Comparison of ENCODE assay signal across 8 cellular contexts in genomic region chr9:26326473-26327044, GRCh38.
DNase-seq lines count a peak whose midpoint lies in the region; ATAC-seq, FAIRE-seq and TF ChIP-seq lines count a peak whose summit lies in the region.

No MANE protein-coding gene starts in this region.

- H3K9me3 ChIP-seq in esophagus squamous epithelium (no peaks in the 10 kb centered on the region), osteoblast (ENCODE audit: low read depth, low read length) (no peaks in the 10 kb centered on the region)

- no peak for ATAC-seq in activated T-helper 17 cell treated with anti-CD3 and anti-CD28 coated beads, Interleukin-2, amount 50 U/mL, for 72 hours (replicated peaks)
- no peak for ATAC-seq in HG02588 (IDR thresholded peaks at IDR 0.05; ENCODE audit: unreplicated experiment)

- H3K79me2 ChIP-seq in osteoblast (ENCODE audit: insufficient read depth, low read length) = no peaks in the 10 kb centered on the region

- H4K20me1 ChIP-seq in osteoblast (ENCODE audit: insufficient read depth, low read length) = no peaks in the 10 kb centered on the region

- intact Hi-C loops in esophagus squamous epithelium (cut with DNase I) = no loop called here

- H3K4me1 Mint-ChIP-seq in activated T-helper 17 cell treated with anti-CD3 and anti-CD28 coated beads, Interleukin-2, amount 50 U/mL, for 72 hours = no peaks in the 10 kb centered on the region

- DNase-seq in D341Med (ENCODE audit: low spot score) = peak; percentile 48
- DNase-seq in GM19239 (ENCODE audit: insufficient read length, low spot score) = peak; percentile 1
- DNase-seq in HS-5 (ENCODE audit: low read depth) = peak; percentile 66
- DNase-seq in RPMI8226 = peak; percentile 55
- no peak for DNase-seq in esophagus squamous epithelium (lab: John Stamatoyannopoulos, UW)
- DNase-seq in osteoblast (ENCODE audit: insufficient read length, low spot score, missing footprints) = peak; percentile 47

- H3K9me3 Mint-ChIP-seq in activated T-helper 17 cell treated with anti-CD3 and anti-CD28 coated beads, Interleukin-2, amount 50 U/mL, for 72 hours = peaks cover 22% of the 10 kb centered on the region

- no peak overlapping the region for H2AFZ ChIP-seq in osteoblast (ENCODE audit: low read length)

- peak; percentile 59 for FAIRE-seq in GM19239 (lab: Jason Lieb, UNC)

- WGBS in esophagus squamous epithelium, 2 donors = 5 to 7% methylated on average over 6 of the region's 6 CpGs

- no peaks in the 10 kb centered on the region for H3K36me3 Mint-ChIP-seq in activated T-helper 17 cell treated with anti-CD3 and anti-CD28 coated beads, Interleukin-2, amount 50 U/mL, for 72 hours (ENCODE audit: low read depth)

- H3K27me3 ChIP-seq in esophagus squamous epithelium (no peaks in the 10 kb centered on the region), osteoblast (ENCODE audit: insufficient read depth, low read length) (no peaks in the 10 kb centered on the region)

- no peak overlapping the region for H3K27ac Mint-ChIP-seq in activated T-helper 17 cell treated with anti-CD3 and anti-CD28 coated beads, Interleukin-2, amount 50 U/mL, for 72 hours

- no peaks in the 10 kb centered on the region for H3K36me3 ChIP-seq in esophagus squamous epithelium
- no peaks in the 10 kb centered on the region for H3K36me3 ChIP-seq in osteoblast (ENCODE audit: insufficient read depth, low read length)

- peak; percentile 27 to 78 (median 55) for TF ChIP-seq CTCF in esophagus squamous epithelium (IDR thresholded peaks at IDR 0.05)
- peak; percentile 68 for TF ChIP-seq CTCF in osteoblast (IDR thresholded peaks at IDR 0.05; ENCODE audit: extremely low read depth, low read depth, low read length)

- H3K4me1 ChIP-seq in esophagus squamous epithelium = no peaks in the 10 kb centered on the region
- H3K4me1 ChIP-seq in osteoblast (ENCODE audit: insufficient read depth, low read length) = no peaks in the 10 kb centered on the region

- no peak for TF ChIP-seq POLR2A in esophagus squamous epithelium (IDR thresholded peaks at IDR 0.05)

- H3K27ac ChIP-seq in esophagus squamous epithelium (no peak overlapping the region), osteoblast (ENCODE audit: low read depth, low read length) (no peak overlapping the region)

- H3K4me3 Mint-ChIP-seq in activated T-helper 17 cell treated with anti-CD3 and anti-CD28 coated beads, Interleukin-2, amount 50 U/mL, for 72 hours = no peak overlapping the region

- no peak overlapping the region for H3K4me3 ChIP-seq in esophagus squamous epithelium
- H3K4me3 ChIP-seq in osteoblast (ENCODE audit: insufficient read depth, low read length) = no peak overlapping the region

- H3K27me3 Mint-ChIP-seq in activated T-helper 17 cell treated with anti-CD3 and anti-CD28 coated beads, Interleukin-2, amount 50 U/mL, for 72 hours = no peaks in the 10 kb centered on the region

- H3K4me2 ChIP-seq in osteoblast (ENCODE audit: insufficient read depth, low read length) = no peak overlapping the region
